In the genomic region with DNA sequence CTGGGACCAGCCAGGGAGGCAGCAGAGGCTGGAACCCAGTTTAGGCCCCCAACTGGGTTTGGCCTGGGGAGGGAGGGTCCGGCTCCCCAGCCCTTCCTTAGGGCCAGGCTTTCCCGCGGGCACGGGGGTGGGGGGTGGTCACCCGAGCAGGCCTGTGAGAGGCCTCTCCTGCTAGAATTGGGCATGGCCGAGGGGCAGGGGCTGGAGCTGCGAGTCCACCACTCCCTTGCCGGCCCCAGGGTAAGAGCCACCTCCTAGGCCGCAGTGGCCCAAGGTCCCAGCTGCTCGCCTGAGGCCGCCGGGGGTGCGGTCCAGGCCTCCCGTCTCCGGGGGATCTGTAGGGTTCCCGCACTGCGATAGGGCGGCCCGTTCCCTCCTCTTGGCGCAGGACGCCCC, we compare ENCODE assay signal across 9 cellular contexts. TPM values are rescaled to one million over a fixed set of nuclear protein-coding genes. Genes with fewer than 3 reads are reported as not detected.
DNase-seq lines count a peak whose midpoint lies in the region; ATAC-seq and TF ChIP-seq lines count a peak whose summit lies in the region.
"Had no signal": no experiment of that assay in that cellular context is flagged by ENCODE, and none has a peak within 500 bp of the region (broad histone marks: within the 10 kb centered on the region; RNA-seq: fewer than 3 reads in every experiment).

No MANE protein-coding gene starts in this region.

- H3K27me3 Mint-ChIP-seq in Caco-2 (ENCODE audit: insufficient read depth, unreplicated experiment), result no peaks in the 10 kb centered on the region
- H3K27me3 Mint-ChIP-seq in activated T-helper 1 cell treated with anti-CD3 and anti-CD28 coated beads, Interleukin-12 subunit alpha, Interleukin-12 subunit beta, Interleukin-2, Interleukin-4 antibody, amounts not matched to agents 30 ng/mL and 10 ng/mL and 1 ng/mL, durations not matched to agents 14 hours and 24 hours and 36 hours (ENCODE audit: insufficient read depth), result peaks cover 10% of the 10 kb centered on the region
- H3K27me3 Mint-ChIP-seq: T-helper 17 cell had no signal

- DNase-seq in Caco-2 (peak in 1 of 2 experiments; percentile 36), NT2/D1 (ENCODE audit: low read depth, low spot score) (no peak), ovary (no peak), NCI-H524 (lab: John Stamatoyannopoulos, UW) (no peak)
- DNase-seq in activated T-helper 1 cell treated with anti-CD3 and anti-CD28 coated beads, Interleukin-12 subunit alpha, Interleukin-12 subunit beta, Interleukin-2, Interleukin-4 antibody, amounts not matched to agents 30 ng/mL and 10 ng/mL and 1 ng/mL, durations not matched to agents 14 hours and 24 hours and 36 hours (ENCODE audit: low spot score), result no peak
- no peak for DNase-seq in activated CD8-positive, alpha-beta memory T cell treated with anti-CD3 and anti-CD28 coated beads, Interleukin-2, amount 50 U/mL, for 48 hours

- H3K27ac ChIP-seq in ectodermal cell (ENCODE audit: insufficient read depth, low read depth, low read length, poor library complexity, severe bottlenecking) (no peak overlapping the region), ovary (no peak overlapping the region)

- no peak for TF ChIP-seq POLR2A in ovary (IDR thresholded peaks at IDR 0.05)

- ATAC-seq in GM18907 (IDR thresholded peaks at IDR 0.05; ENCODE audit: unreplicated experiment), result no peak

- H3K4me1 Mint-ChIP-seq in Caco-2 (ENCODE audit: low read depth, unreplicated experiment), result peaks cover 6% of the 10 kb centered on the region
- no peaks in the 10 kb centered on the region for H3K4me1 Mint-ChIP-seq in activated T-helper 1 cell treated with anti-CD3 and anti-CD28 coated beads, Interleukin-12 subunit alpha, Interleukin-12 subunit beta, Interleukin-2, Interleukin-4 antibody, amounts not matched to agents 30 ng/mL and 10 ng/mL and 1 ng/mL, durations not matched to agents 14 hours and 24 hours and 36 hours (ENCODE audit: low read depth)
- H3K4me1 Mint-ChIP-seq: T-helper 17 cell had no signal

- intact Hi-C loops in Caco-2 (cut with micrococcal nuclease; ENCODE audit: unreplicated experiment) (loop anchor here (10.0 kb wide), 1 partner anchor 170 kb away; no protein-coding TSS in a partner anchor), ovary (cut with DNase I) (loop anchor here in 3 of 4 donors (2.0 to 5.0 kb wide), 3 partner anchors 168 to 174 kb away; no protein-coding TSS in a partner anchor)
- intact Hi-C loops in activated T-helper 1 cell treated with anti-CD3 and anti-CD28 coated beads, Interleukin-12 subunit alpha, Interleukin-12 subunit beta, Interleukin-2, Interleukin-4 antibody, amounts not matched to agents 30 ng/mL and 10 ng/mL and 1 ng/mL, durations not matched to agents 14 hours and 24 hours and 36 hours (cut with micrococcal nuclease), result loop anchor here (1.0 kb wide), 1 partner anchor 48 kb away; no protein-coding TSS in a partner anchor

- H3K4me3 Mint-ChIP-seq in Caco-2 (ENCODE audit: unreplicated experiment), result peak overlapping the region; percentile 56
- no peak overlapping the region for H3K4me3 Mint-ChIP-seq in activated T-helper 1 cell treated with anti-CD3 and anti-CD28 coated beads, Interleukin-12 subunit alpha, Interleukin-12 subunit beta, Interleukin-2, Interleukin-4 antibody, amounts not matched to agents 30 ng/mL and 10 ng/mL and 1 ng/mL, durations not matched to agents 14 hours and 24 hours and 36 hours

- H3K36me3 ChIP-seq in Caco-2 (ENCODE audit: control insufficient read depth, insufficient read depth, low read length) (no peaks in the 10 kb centered on the region), NT2/D1 (ENCODE audit: insufficient read depth, insufficient read length, low read length) (no peaks in the 10 kb centered on the region), ectodermal cell (ENCODE audit: control insufficient read depth, insufficient read depth, low read length) (no peaks in the 10 kb centered on the region), ovary (no peaks in the 10 kb centered on the region)

- no TSS peak for BruUV-seq in Caco-2 (replicated peaks; lab: Mats Ljungman, UMichigan)

- no peak for TF ChIP-seq EP300 in ovary (IDR thresholded peaks at IDR 0.05)

- peaks cover 7% of the 10 kb centered on the region for H3K36me3 Mint-ChIP-seq in Caco-2 (ENCODE audit: insufficient read depth, unreplicated experiment)
- H3K36me3 Mint-ChIP-seq in activated T-helper 1 cell treated with anti-CD3 and anti-CD28 coated beads, Interleukin-12 subunit alpha, Interleukin-12 subunit beta, Interleukin-2, Interleukin-4 antibody, amounts not matched to agents 30 ng/mL and 10 ng/mL and 1 ng/mL, durations not matched to agents 14 hours and 24 hours and 36 hours (ENCODE audit: low read depth), result no peaks in the 10 kb centered on the region

- WGBS in ectodermal cell, 2 experiments, result 27 to 29% methylated on average over 21 of the region's 21 CpGs
- WGBS in ovary, 3 donors, result 17 to 22% (median 22%) methylated on average over 14 to 21 of the region's 21 CpGs

- H3K27me3 ChIP-seq in Caco-2 (replicated peaks; ENCODE audit: control insufficient read depth, insufficient read depth, low read length) (no peaks in the 10 kb centered on the region), NT2/D1 (ENCODE audit: insufficient read depth, insufficient read length) (peaks cover 36% of the 10 kb centered on the region), ectodermal cell (ENCODE audit: control insufficient read depth, insufficient read depth, low read length, poor library complexity, severe bottlenecking) (peaks cover 53% of the 10 kb centered on the region), ovary (peaks cover 3% of the 10 kb centered on the region)

- H3K9ac ChIP-seq in NT2/D1 (ENCODE audit: insufficient read length, low read depth), result peak overlapping the region; percentile 32

- POLR2A ChIA-PET in Caco-2 (lab: Charles Lee), result interaction anchor here (0.6 to 0.8 kb wide), 2 partner anchors 59 to 132 kb away, joined by 5 read pairs; no protein-coding TSS in a partner anchor

- peaks cover 18% of the 10 kb centered on the region for H3K4me1 ChIP-seq in Caco-2
- peaks cover 29% of the 10 kb centered on the region for H3K4me1 ChIP-seq in NT2/D1 (ENCODE audit: insufficient read depth, insufficient read length)
- H3K4me1 ChIP-seq in ectodermal cell (ENCODE audit: control insufficient read depth, insufficient read depth, low read length), result peaks cover 8% of the 10 kb centered on the region
- peaks cover 4% of the 10 kb centered on the region for H3K4me1 ChIP-seq in ovary (ENCODE audit: insufficient read depth)

- H3K27ac Mint-ChIP-seq in Caco-2 (ENCODE audit: unreplicated experiment), result no peak overlapping the region
- H3K27ac Mint-ChIP-seq in activated T-helper 1 cell treated with anti-CD3 and anti-CD28 coated beads, Interleukin-12 subunit alpha, Interleukin-12 subunit beta, Interleukin-2, Interleukin-4 antibody, amounts not matched to agents 30 ng/mL and 10 ng/mL and 1 ng/mL, durations not matched to agents 14 hours and 24 hours and 36 hours, result no peak overlapping the region
- H3K27ac Mint-ChIP-seq: T-helper 17 cell had no signal

- H3K4me3 ChIP-seq in Caco-2 (ENCODE audit: low read depth, low read length), result peak overlapping the region; percentile 33
- no peak overlapping the region for H3K4me3 ChIP-seq in NT2/D1 (ENCODE audit: insufficient read length, low read depth)
- H3K4me3 ChIP-seq in ectodermal cell (ENCODE audit: insufficient read depth, low read depth, low read length), result peak overlapping the region; percentile 34
- H3K4me3 ChIP-seq in ovary, result peak overlapping the region; percentile 12

- H3K9me3 ChIP-seq in Caco-2 (no peaks in the 10 kb centered on the region), NT2/D1 (ENCODE audit: insufficient read depth, low read length) (no peaks in the 10 kb centered on the region), ectodermal cell (ENCODE audit: control insufficient read depth, low read length) (no peaks in the 10 kb centered on the region), ovary (no peaks in the 10 kb centered on the region)

- H3K9me3 Mint-ChIP-seq in Caco-2 (ENCODE audit: unreplicated experiment), result no peaks in the 10 kb centered on the region
- H3K9me3 Mint-ChIP-seq in activated T-helper 1 cell treated with anti-CD3 and anti-CD28 coated beads, Interleukin-12 subunit alpha, Interleukin-12 subunit beta, Interleukin-2, Interleukin-4 antibody, amounts not matched to agents 30 ng/mL and 10 ng/mL and 1 ng/mL, durations not matched to agents 14 hours and 24 hours and 36 hours, result no peaks in the 10 kb centered on the region

- TF ChIP-seq CTCF in Caco-2 (IDR thresholded peaks at IDR 0.05; ENCODE audit: insufficient read depth in 1 of 2, low read depth in 1 of 2, low read length in 1 of 2, severe bottlenecking in 1 of 2, unreplicated experiment in 1 of 2), result no peak
- no peak for TF ChIP-seq CTCF in ovary (IDR thresholded peaks at IDR 0.05)

- CTCF ChIA-PET in Caco-2 (lab: Charles Lee), result interaction anchor here (0.6 to 1.7 kb wide), 7 partner anchors 22 to 206 kb away, joined by 3 to 9 read pairs (median 4); a partner anchor contains a TSS

RNA-seq across cellular contexts. Expression of a gene that starts 6.1 kb away (rescaled TPM):
- total RNA-seq in Caco-2 (2022) (11.9 and 13.8 TPM in 2 replicates), ovary (1 to 10 TPM in 5 of 7 donors, under 1 TPM in 2; 0.70 to 7.6 (median 1.2) TPM)
- polyA plus RNA-seq in ectodermal cell (2013, experiment 1 of 4), result 1.5 TPM
- polyA plus RNA-seq in ectodermal cell (2013, experiment 2 of 4), result 0.98 TPM
- 1.7 TPM for polyA plus RNA-seq in ectodermal cell (2013, experiment 3 of 4)
- polyA plus RNA-seq in ectodermal cell (2013, experiment 4 of 4), result 1.9 TPM
- 1 to 10 TPM in 1 of 2 donors, not detected in 1; 1.1 TPM for polyA plus RNA-seq in ovary
- 0.47 and 0.64 TPM in 2 replicates for total RNA-seq in activated T-helper 1 cell treated with anti-CD3 and anti-CD28 coated beads, Interleukin-12 subunit alpha, Interleukin-12 subunit beta, Interleukin-2, Interleukin-4 antibody, amounts not matched to agents 30 ng/mL and 10 ng/mL and 1 ng/mL, durations not matched to agents 14 hours and 24 hours and 36 hours

RNA-seq across cellular contexts. Expression of a gene that starts 6.3 kb away (rescaled TPM):
- 61.1 and 65.5 TPM in 2 replicates for total RNA-seq in Caco-2 (2022)
- polyA plus RNA-seq in ectodermal cell (2013, experiment 1 of 4), result 10.0 TPM
- polyA plus RNA-seq in ectodermal cell (2013, experiment 2 of 4), result 9.9 TPM
- polyA plus RNA-seq in ectodermal cell (2013, experiment 3 of 4), result 10.7 TPM
- 11.4 TPM for polyA plus RNA-seq in ectodermal cell (2013, experiment 4 of 4)
- 100 to 1,000 TPM in 1 of 7 donors, 10 to 100 TPM in 2, 1 to 10 TPM in 4; 4.7 to 163 (median 9.5) TPM for total RNA-seq in ovary
- 1 to 10 TPM in 1 of 2 donors, not detected in 1; 7.4 TPM for polyA plus RNA-seq in ovary
- 15.9 and 19.8 TPM in 2 replicates for total RNA-seq in activated T-helper 1 cell treated with anti-CD3 and anti-CD28 coated beads, Interleukin-12 subunit alpha, Interleukin-12 subunit beta, Interleukin-2, Interleukin-4 antibody, amounts not matched to agents 30 ng/mL and 10 ng/mL and 1 ng/mL, durations not matched to agents 14 hours and 24 hours and 36 hours

RNA-seq across cellular contexts. Expression of a gene that starts 17.1 kb away (rescaled TPM):
- total RNA-seq in Caco-2 (2022), result 4.3 and 4.4 TPM in 2 replicates
- 1.7 TPM for polyA plus RNA-seq in ectodermal cell (2013, experiment 1 of 4)
- polyA plus RNA-seq in ectodermal cell (2013, experiment 2 of 4), result 1.8 TPM
- polyA plus RNA-seq in ectodermal cell (2013, experiment 3 of 4), result 1.6 TPM
- polyA plus RNA-seq in ectodermal cell (2013, experiment 4 of 4), result 1.8 TPM
- 1 to 10 TPM in 6 of 7 donors, under 1 TPM in 1; 0.60 to 6.2 (median 2.0) TPM for total RNA-seq in ovary
- 1 to 10 TPM in 1 of 2 donors, not detected in 1; 2.1 TPM for polyA plus RNA-seq in ovary
- total RNA-seq in activated T-helper 1 cell treated with anti-CD3 and anti-CD28 coated beads, Interleukin-12 subunit alpha, Interleukin-12 subunit beta, Interleukin-2, Interleukin-4 antibody, amounts not matched to agents 30 ng/mL and 10 ng/mL and 1 ng/mL, durations not matched to agents 14 hours and 24 hours and 36 hours, result 1.8 and 2.2 TPM in 2 replicates

RNA-seq across cellular contexts. Expression of a gene that starts 19.1 kb away (rescaled TPM):
- total RNA-seq in Caco-2 (2022) (60.2 and 69.0 TPM in 2 replicates), ovary (10 to 100 TPM; 21.3 to 49.6 (median 36.3) TPM)
- 58.3 TPM for polyA plus RNA-seq in ectodermal cell (2013, experiment 1 of 4)
- 47.5 TPM for polyA plus RNA-seq in ectodermal cell (2013, experiment 2 of 4)
- polyA plus RNA-seq in ectodermal cell (2013, experiment 3 of 4), result 31.8 TPM
- 40.1 TPM for polyA plus RNA-seq in ectodermal cell (2013, experiment 4 of 4)
- polyA plus RNA-seq in ovary, result 10 to 100 TPM in 1 of 2 donors, 1 to 10 TPM in 1; 4.3 to 38.0 TPM
- 76.6 and 88.7 TPM in 2 replicates for total RNA-seq in activated T-helper 1 cell treated with anti-CD3 and anti-CD28 coated beads, Interleukin-12 subunit alpha, Interleukin-12 subunit beta, Interleukin-2, Interleukin-4 antibody, amounts not matched to agents 30 ng/mL and 10 ng/mL and 1 ng/mL, durations not matched to agents 14 hours and 24 hours and 36 hours

RNA-seq across cellular contexts. Expression of a gene that starts 21.8 kb away (rescaled TPM):
- total RNA-seq in Caco-2 (2022) (43.9 and 46.8 TPM in 2 replicates), ovary (10 to 100 TPM; 15.5 to 34.2 (median 31.0) TPM)
- polyA plus RNA-seq in ectodermal cell (2013, experiment 1 of 4), result 31.3 TPM
- polyA plus RNA-seq in ectodermal cell (2013, experiment 2 of 4), result 31.5 TPM
- polyA plus RNA-seq in ectodermal cell (2013, experiment 3 of 4), result 23.2 TPM
- polyA plus RNA-seq in ectodermal cell (2013, experiment 4 of 4), result 24.9 TPM
- polyA plus RNA-seq in ovary, result 10 to 100 TPM in 1 of 2 donors, 1 to 10 TPM in 1; 3.8 to 21.3 TPM
- 58.6 and 59.8 TPM in 2 replicates for total RNA-seq in activated T-helper 1 cell treated with anti-CD3 and anti-CD28 coated beads, Interleukin-12 subunit alpha, Interleukin-12 subunit beta, Interleukin-2, Interleukin-4 antibody, amounts not matched to agents 30 ng/mL and 10 ng/mL and 1 ng/mL, durations not matched to agents 14 hours and 24 hours and 36 hours
